13 cellular contexts compared by ENCODE assay signal in the genomic region with DNA sequence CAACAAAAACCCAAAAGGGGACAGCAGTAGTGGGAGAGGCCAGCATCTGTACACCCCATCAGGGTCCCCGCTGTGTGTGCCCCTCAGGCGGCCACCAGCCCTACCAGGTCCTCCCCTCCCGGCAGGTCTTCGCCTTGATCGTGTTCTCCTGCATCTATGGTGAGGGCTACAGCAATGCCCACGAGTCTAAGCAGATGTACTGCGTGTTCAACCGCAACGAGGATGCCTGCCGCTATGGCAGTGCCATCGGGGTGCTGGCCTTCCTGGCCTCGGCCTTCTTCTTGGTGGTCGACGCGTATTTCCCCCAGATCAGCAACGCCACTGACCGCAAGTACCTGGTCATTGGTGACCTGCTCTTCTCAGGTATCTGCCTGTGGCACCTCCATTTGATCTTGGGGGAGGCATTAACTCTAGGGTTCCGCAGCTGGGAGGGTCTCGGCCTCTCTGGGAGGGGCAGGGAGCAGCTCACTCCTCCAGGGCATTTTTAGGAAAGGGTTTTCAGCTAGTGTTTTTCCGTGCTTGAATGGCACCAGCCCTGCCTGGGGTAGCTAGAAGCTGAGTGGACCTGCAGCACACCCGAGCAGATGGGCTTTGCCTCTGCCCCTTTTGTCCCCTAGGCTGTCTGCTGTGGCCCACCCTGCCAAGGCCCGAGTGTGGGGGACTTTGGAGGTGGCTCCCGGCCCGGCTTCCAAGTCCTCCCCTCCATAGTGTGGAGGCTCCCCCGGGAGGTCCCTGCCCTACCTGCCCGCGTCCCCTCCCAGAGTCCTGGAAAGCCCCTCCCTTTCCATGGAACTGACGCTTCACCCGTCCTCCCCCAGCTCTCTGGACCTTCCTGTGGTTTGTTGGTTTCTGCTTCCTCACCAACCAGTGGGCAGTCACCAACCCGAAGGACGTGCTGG. TPM values are rescaled to one million over a fixed set of nuclear protein-coding genes. Genes with fewer than 3 reads are reported as not detected.
DNase-seq lines count a peak whose midpoint lies in the region; ATAC-seq, FAIRE-seq and TF ChIP-seq lines count a peak whose summit lies in the region.
"Had no signal": no experiment of that assay in that cellular context is flagged by ENCODE, and none has a peak within 500 bp of the region (broad histone marks: within the 10 kb centered on the region; RNA-seq: fewer than 3 reads in every experiment).

No MANE protein-coding gene starts in this region.

- no peaks in the 10 kb centered on the region for H3K27me3 Mint-ChIP-seq in activated T-helper 17 cell treated with anti-CD3 and anti-CD28 coated beads, Interleukin-2, amount 50 U/mL, for 72 hours
- no peaks in the 10 kb centered on the region for H3K27me3 Mint-ChIP-seq in natural killer cell treated with Interleukin-12 subunit alpha and Interleukin-12 subunit beta and Interleukin-15 and Interleukin-18, amount 100 ng/mL, for 72 hours

- ATAC-seq in activated T-helper 17 cell treated with anti-CD3 and anti-CD28 coated beads, Interleukin-2, amount 50 U/mL, for 72 hours (replicated peaks), result no peak
- no peak for ATAC-seq in natural killer cell treated with Interleukin-12 subunit alpha and Interleukin-12 subunit beta and Interleukin-15 and Interleukin-18, amount 100 ng/mL, for 72 hours
- ATAC-seq in GM21737 (IDR thresholded peaks at IDR 0.05; ENCODE audit: unreplicated experiment), result no peak
- ATAC-seq: upper lobe of right lung had no signal

- CTCF ChIA-PET in A673 (lab: Charles Lee), result no interaction called here

- POLR2A ChIA-PET in A673 (lab: Charles Lee; ENCODE audit: low non-redundant PET), result no interaction called here

- H3K9me3 ChIP-seq in breast epithelium (no peaks in the 10 kb centered on the region), A673 (ENCODE audit: low read depth, low read length, poor library complexity, severe bottlenecking) (no peaks in the 10 kb centered on the region)
- H3K9me3 ChIP-seq: upper lobe of right lung had no signal

- no peaks in the 10 kb centered on the region for H3K27me3 ChIP-seq in breast epithelium
- H3K27me3 ChIP-seq in A673 (replicated peaks; ENCODE audit: insufficient read depth, low read depth, low read length, poor library complexity), result no peaks in the 10 kb centered on the region
- H3K27me3 ChIP-seq: upper lobe of right lung had no signal

- peaks cover 54% of the 10 kb centered on the region for H3K36me3 Mint-ChIP-seq in activated T-helper 17 cell treated with anti-CD3 and anti-CD28 coated beads, Interleukin-2, amount 50 U/mL, for 72 hours (ENCODE audit: low read depth)
- peaks cover 6% of the 10 kb centered on the region for H3K36me3 Mint-ChIP-seq in natural killer cell treated with Interleukin-12 subunit alpha and Interleukin-12 subunit beta and Interleukin-15 and Interleukin-18, amount 100 ng/mL, for 72 hours

- peak; percentile 30; the same call in 1 of the 2 replicates for TF ChIP-seq POLR2A in GM12892 (IDR thresholded peaks at IDR 0.05; ENCODE audit: low read depth, low read length)
- no peak for TF ChIP-seq POLR2A in breast epithelium (IDR thresholded peaks at IDR 0.05)

- H3K27ac Mint-ChIP-seq in activated T-helper 17 cell treated with anti-CD3 and anti-CD28 coated beads, Interleukin-2, amount 50 U/mL, for 72 hours, result peak overlapping the region; percentile 57
- peak overlapping the region in 1 of 2 donors; percentile 77 for H3K27ac Mint-ChIP-seq in natural killer cell treated with Interleukin-12 subunit alpha and Interleukin-12 subunit beta and Interleukin-15 and Interleukin-18, amount 100 ng/mL, for 72 hours

- no peak overlapping the region for H3K27ac ChIP-seq in breast epithelium
- no peak overlapping the region for H3K27ac ChIP-seq in A673 (ENCODE audit: low read depth, low read length, poor library complexity, severe bottlenecking)

- intact Hi-C loops in breast epithelium (cut with DNase I; ENCODE audit: low total_unique reads), result loop anchor here (10.0 kb wide), 1 partner anchor 56 kb away; no protein-coding TSS in a partner anchor
- intact Hi-C loops in A673 (cut with micrococcal nuclease; ENCODE audit: unreplicated experiment), result no loop called here

- BruUV-seq in A673 (replicated peaks; lab: Mats Ljungman, UMichigan), result no TSS peak

- no peaks in the 10 kb centered on the region for H3K9me3 Mint-ChIP-seq in activated T-helper 17 cell treated with anti-CD3 and anti-CD28 coated beads, Interleukin-2, amount 50 U/mL, for 72 hours
- no peaks in the 10 kb centered on the region for H3K9me3 Mint-ChIP-seq in natural killer cell treated with Interleukin-12 subunit alpha and Interleukin-12 subunit beta and Interleukin-15 and Interleukin-18, amount 100 ng/mL, for 72 hours

- H3K4me3 ChIP-seq in breast epithelium, result no peak overlapping the region
- no peak overlapping the region for H3K4me3 ChIP-seq in A673 (ENCODE audit: low read depth, low read length, poor library complexity, severe bottlenecking)

- H3K36me3 ChIP-seq in breast epithelium, result no peaks in the 10 kb centered on the region
- peaks cover 14% of the 10 kb centered on the region for H3K36me3 ChIP-seq in A673 (ENCODE audit: insufficient read depth, low read length, poor library complexity, severe bottlenecking)

- DNase-seq in CD1c-positive myeloid dendritic cell (ENCODE audit: extremely low spot score) (peak; percentile 66), GM12892 (ENCODE audit: insufficient read length) (no peak), NCI-H2171 treated with DMSO at 0.1 percent for 48 hours (lab: John Stamatoyannopoulos, UW) (no peak), breast epithelium (ENCODE audit: low spot score in 2 of 2) (no peak), A673 (ENCODE audit: low spot score) (no peak)
- no peak for DNase-seq in natural killer cell treated with Interleukin-12 subunit alpha and Interleukin-12 subunit beta and Interleukin-15 and Interleukin-18, amount 100 ng/mL, for 72 hours (ENCODE audit: low spot score)
- DNase-seq: stimulated activated CD4-positive, alpha-beta T cell treated with anti-CD3 and anti-CD28 coated beads, Interleukin-4, amount 100 ng/mL, for 1 hour; upper lobe of right lung had no signal

- TF ChIP-seq CTCF in breast epithelium (IDR thresholded peaks at IDR 0.05), result no peak
- no peak for TF ChIP-seq CTCF in A673 (conservative IDR thresholded peaks at IDR 0.05; ENCODE audit: low read depth, low read length)

- peak overlapping the region; percentile 66 for H3K4me3 Mint-ChIP-seq in activated T-helper 17 cell treated with anti-CD3 and anti-CD28 coated beads, Interleukin-2, amount 50 U/mL, for 72 hours
- peak overlapping the region; percentile 42 for H3K4me3 Mint-ChIP-seq in natural killer cell treated with Interleukin-12 subunit alpha and Interleukin-12 subunit beta and Interleukin-15 and Interleukin-18, amount 100 ng/mL, for 72 hours

- FAIRE-seq in GM12892 (lab: Jason Lieb, UNC), result no peak
- FAIRE-seq: endometrium had no signal

- peaks cover 5 to 21% of the 10 kb centered on the region in 2 donors for H3K4me1 ChIP-seq in breast epithelium
- peaks cover 11% of the 10 kb centered on the region for H3K4me1 ChIP-seq in A673 (ENCODE audit: insufficient read depth, low read length, poor library complexity, severe bottlenecking)

- H3K4me1 Mint-ChIP-seq in activated T-helper 17 cell treated with anti-CD3 and anti-CD28 coated beads, Interleukin-2, amount 50 U/mL, for 72 hours, result peaks cover 29% of the 10 kb centered on the region
- H3K4me1 Mint-ChIP-seq in natural killer cell treated with Interleukin-12 subunit alpha and Interleukin-12 subunit beta and Interleukin-15 and Interleukin-18, amount 100 ng/mL, for 72 hours (ENCODE audit: low read depth in 2 of 2), result peaks cover 37 to 38% of the 10 kb centered on the region in 2 donors

RNA-seq across cellular contexts. Expression of a gene that starts 2.6 kb away (rescaled TPM):
- 166 TPM for polyA plus RNA-seq in GM12892 (2012; ENCODE audit: missing spikeins)
- 100 to 1,000 TPM in 1 of 2 donors, 10 to 100 TPM in 1; 90.4 to 118 TPM for total RNA-seq in activated T-helper 17 cell treated with anti-CD3 and anti-CD28 coated beads, Interleukin-2, amount 50 U/mL, for 72 hours
- total RNA-seq in natural killer cell treated with Interleukin-12 subunit alpha and Interleukin-12 subunit beta and Interleukin-15 and Interleukin-18, amount 100 ng/mL, for 72 hours, result 100 to 1,000 TPM in 1 of 2 donors, 10 to 100 TPM in 1; 84.9 to 120 TPM
- total RNA-seq in breast epithelium (10 to 100 TPM; 37.8 to 69.5 (median 64.2) TPM), A673 (2021) (55.3 and 59.7 TPM in 2 replicates)

RNA-seq across cellular contexts. Expression of a gene that starts 15.9 kb away (rescaled TPM):
- polyA plus RNA-seq in GM12892 (2012; ENCODE audit: missing spikeins), result 49.8 TPM
- 100 to 1,000 TPM; 149 to 181 TPM for total RNA-seq in activated T-helper 17 cell treated with anti-CD3 and anti-CD28 coated beads, Interleukin-2, amount 50 U/mL, for 72 hours
- 100 to 1,000 TPM in 1 of 2 donors, 10 to 100 TPM in 1; 66.8 to 138 TPM for total RNA-seq in natural killer cell treated with Interleukin-12 subunit alpha and Interleukin-12 subunit beta and Interleukin-15 and Interleukin-18, amount 100 ng/mL, for 72 hours
- 1 to 10 TPM; 2.6 to 5.6 (median 3.7) TPM for total RNA-seq in breast epithelium
- 133 and 136 TPM in 2 replicates for total RNA-seq in A673 (2021)

RNA-seq across cellular contexts. Expression of a gene that starts 16.2 kb away (rescaled TPM):
- 72.8 TPM for polyA plus RNA-seq in GM12892 (2012; ENCODE audit: missing spikeins)
- 10 to 100 TPM; 44.2 to 59.4 TPM for total RNA-seq in activated T-helper 17 cell treated with anti-CD3 and anti-CD28 coated beads, Interleukin-2, amount 50 U/mL, for 72 hours
- 10 to 100 TPM; 17.0 to 49.7 TPM for total RNA-seq in natural killer cell treated with Interleukin-12 subunit alpha and Interleukin-12 subunit beta and Interleukin-15 and Interleukin-18, amount 100 ng/mL, for 72 hours
- total RNA-seq in breast epithelium (10 to 100 TPM; 12.3 to 66.2 (median 65.2) TPM), A673 (2021) (64.1 and 65.0 TPM in 2 replicates)

RNA-seq across cellular contexts. Expression of a gene that starts 24.8 kb away (rescaled TPM):
- polyA plus RNA-seq in GM12892 (2012; ENCODE audit: missing spikeins), result 4.3 TPM
- total RNA-seq in activated T-helper 17 cell treated with anti-CD3 and anti-CD28 coated beads, Interleukin-2, amount 50 U/mL, for 72 hours, result under 1 TPM; 0.67 to 0.82 TPM
- not detected for total RNA-seq in natural killer cell treated with Interleukin-12 subunit alpha and Interleukin-12 subunit beta and Interleukin-15 and Interleukin-18, amount 100 ng/mL, for 72 hours
- total RNA-seq in breast epithelium (not detected), A673 (2021) (not detected in 2 replicates)
- total RNA-seq: LHCN-M2, SK-MEL-5, upper lobe of right lung had no signal

RNA-seq across cellular contexts. Expression of a gene that starts 40.4 kb away (rescaled TPM):
- polyA plus RNA-seq in GM12892 (2012; ENCODE audit: missing spikeins), result 53.3 TPM
- total RNA-seq in activated T-helper 17 cell treated with anti-CD3 and anti-CD28 coated beads, Interleukin-2, amount 50 U/mL, for 72 hours, result 100 to 1,000 TPM; 126 to 250 TPM
- 100 to 1,000 TPM in 1 of 2 donors, 10 to 100 TPM in 1; 87.1 to 209 TPM for total RNA-seq in natural killer cell treated with Interleukin-12 subunit alpha and Interleukin-12 subunit beta and Interleukin-15 and Interleukin-18, amount 100 ng/mL, for 72 hours
- 1 to 10 TPM; 4.2 to 9.9 (median 8.8) TPM for total RNA-seq in breast epithelium
- total RNA-seq in A673 (2021), result 0.32 and 1.0 TPM in 2 replicates
- total RNA-seq: LHCN-M2 had no signal

Comparison
In these comparisons a context has a peak if more than half of its experiments do, and no peak if none do; other contexts are left out.
1. RNA of a gene that starts 15.9 kb away (total RNA-seq): 149 to 181 TPM in activated T-helper 17 cell treated with anti-CD3 and anti-CD28 coated beads, Interleukin-2, amount 50 U/mL, for 72 hours, 66.8 to 138 TPM in natural killer cell treated with Interleukin-12 subunit alpha and Interleukin-12 subunit beta and Interleukin-15 and Interleukin-18, amount 100 ng/mL, for 72 hours and 133 to 136 TPM in A673; 2.6 to 5.6 TPM in breast epithelium; every median in the first group is over 10 times any median in the second.